In genomic region chr9:82880353-82880752, GRCh38 we compare ENCODE assay signal across 1 cellular context.
TF ChIP-seq lines count a peak whose summit lies in the region.

No MANE protein-coding gene starts in this region.

TF ChIP-seq in H1, 55 proteins besides CTCF, POLR2A, EP300 and RAD21 (continued from another document):
- TF ChIP-seq CHD7 (IDR thresholded peaks at IDR 0.05; ENCODE audit: insufficient replicate concordance, low read length) (no peak), SRF (IDR thresholded peaks at IDR 0.05; ENCODE audit: low read depth, low read length) (no peak), CREB1 (IDR thresholded peaks at IDR 0.05) (no peak), HDAC6 (IDR thresholded peaks at IDR 0.05; ENCODE audit: low read depth, low read length) (no peak), GABPA (IDR thresholded peaks at IDR 0.05; ENCODE audit: borderline replicate concordance, insufficient read depth, low read length) (no peak), SP2 (IDR thresholded peaks at IDR 0.05; ENCODE audit: low read length) (no peak), POU5F1 (IDR thresholded peaks at IDR 0.05; ENCODE audit: low read depth, low read length) (no peak), NANOG (IDR thresholded peaks at IDR 0.05; ENCODE audit: insufficient read depth, low read depth, low read length, poor library complexity, severe bottlenecking) (no peak), YY1 (IDR thresholded peaks at IDR 0.05; ENCODE audit: low read depth, low read length) (no peak), CTBP2 (IDR thresholded peaks at IDR 0.05; ENCODE audit: borderline replicate concordance, insufficient read depth, insufficient read length, low read length) (no peak), SP4 (IDR thresholded peaks at IDR 0.05; ENCODE audit: low read length) (no peak), JUN (IDR thresholded peaks at IDR 0.05; ENCODE audit: low read depth, low read length) (no peak)
